1 cellular context compared by ENCODE assay signal in the genomic region with DNA sequence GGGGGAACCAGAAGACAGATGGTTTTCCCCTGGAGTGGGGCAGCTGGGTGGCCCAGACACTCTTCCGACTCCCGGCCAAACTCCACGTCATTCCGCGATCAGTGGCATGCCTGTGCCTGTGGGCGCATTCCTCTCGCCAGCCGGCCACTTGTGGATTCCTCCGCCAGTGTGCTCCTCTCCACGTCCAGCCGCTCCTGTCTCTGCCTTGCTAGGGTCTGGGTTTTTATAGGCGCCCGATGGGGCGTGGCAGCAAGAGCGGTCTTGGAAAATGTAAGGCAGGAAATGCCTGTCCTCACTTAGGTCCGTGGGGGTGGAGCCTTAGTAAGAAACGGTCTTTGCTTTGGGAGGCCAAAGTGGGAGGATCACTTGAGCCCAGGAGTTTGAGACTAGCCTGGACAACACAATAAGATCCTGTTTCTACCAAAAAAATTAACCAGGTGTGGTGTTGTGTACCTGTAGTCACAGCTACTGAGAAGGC.
TF ChIP-seq lines count a peak whose summit lies in the region.

No MANE protein-coding gene starts in this region.

TF ChIP-seq in GM23338, 12 proteins besides CTCF, POLR2A, EP300 and RAD21 (continued from another document):
- TF ChIP-seq, protein P1, sequence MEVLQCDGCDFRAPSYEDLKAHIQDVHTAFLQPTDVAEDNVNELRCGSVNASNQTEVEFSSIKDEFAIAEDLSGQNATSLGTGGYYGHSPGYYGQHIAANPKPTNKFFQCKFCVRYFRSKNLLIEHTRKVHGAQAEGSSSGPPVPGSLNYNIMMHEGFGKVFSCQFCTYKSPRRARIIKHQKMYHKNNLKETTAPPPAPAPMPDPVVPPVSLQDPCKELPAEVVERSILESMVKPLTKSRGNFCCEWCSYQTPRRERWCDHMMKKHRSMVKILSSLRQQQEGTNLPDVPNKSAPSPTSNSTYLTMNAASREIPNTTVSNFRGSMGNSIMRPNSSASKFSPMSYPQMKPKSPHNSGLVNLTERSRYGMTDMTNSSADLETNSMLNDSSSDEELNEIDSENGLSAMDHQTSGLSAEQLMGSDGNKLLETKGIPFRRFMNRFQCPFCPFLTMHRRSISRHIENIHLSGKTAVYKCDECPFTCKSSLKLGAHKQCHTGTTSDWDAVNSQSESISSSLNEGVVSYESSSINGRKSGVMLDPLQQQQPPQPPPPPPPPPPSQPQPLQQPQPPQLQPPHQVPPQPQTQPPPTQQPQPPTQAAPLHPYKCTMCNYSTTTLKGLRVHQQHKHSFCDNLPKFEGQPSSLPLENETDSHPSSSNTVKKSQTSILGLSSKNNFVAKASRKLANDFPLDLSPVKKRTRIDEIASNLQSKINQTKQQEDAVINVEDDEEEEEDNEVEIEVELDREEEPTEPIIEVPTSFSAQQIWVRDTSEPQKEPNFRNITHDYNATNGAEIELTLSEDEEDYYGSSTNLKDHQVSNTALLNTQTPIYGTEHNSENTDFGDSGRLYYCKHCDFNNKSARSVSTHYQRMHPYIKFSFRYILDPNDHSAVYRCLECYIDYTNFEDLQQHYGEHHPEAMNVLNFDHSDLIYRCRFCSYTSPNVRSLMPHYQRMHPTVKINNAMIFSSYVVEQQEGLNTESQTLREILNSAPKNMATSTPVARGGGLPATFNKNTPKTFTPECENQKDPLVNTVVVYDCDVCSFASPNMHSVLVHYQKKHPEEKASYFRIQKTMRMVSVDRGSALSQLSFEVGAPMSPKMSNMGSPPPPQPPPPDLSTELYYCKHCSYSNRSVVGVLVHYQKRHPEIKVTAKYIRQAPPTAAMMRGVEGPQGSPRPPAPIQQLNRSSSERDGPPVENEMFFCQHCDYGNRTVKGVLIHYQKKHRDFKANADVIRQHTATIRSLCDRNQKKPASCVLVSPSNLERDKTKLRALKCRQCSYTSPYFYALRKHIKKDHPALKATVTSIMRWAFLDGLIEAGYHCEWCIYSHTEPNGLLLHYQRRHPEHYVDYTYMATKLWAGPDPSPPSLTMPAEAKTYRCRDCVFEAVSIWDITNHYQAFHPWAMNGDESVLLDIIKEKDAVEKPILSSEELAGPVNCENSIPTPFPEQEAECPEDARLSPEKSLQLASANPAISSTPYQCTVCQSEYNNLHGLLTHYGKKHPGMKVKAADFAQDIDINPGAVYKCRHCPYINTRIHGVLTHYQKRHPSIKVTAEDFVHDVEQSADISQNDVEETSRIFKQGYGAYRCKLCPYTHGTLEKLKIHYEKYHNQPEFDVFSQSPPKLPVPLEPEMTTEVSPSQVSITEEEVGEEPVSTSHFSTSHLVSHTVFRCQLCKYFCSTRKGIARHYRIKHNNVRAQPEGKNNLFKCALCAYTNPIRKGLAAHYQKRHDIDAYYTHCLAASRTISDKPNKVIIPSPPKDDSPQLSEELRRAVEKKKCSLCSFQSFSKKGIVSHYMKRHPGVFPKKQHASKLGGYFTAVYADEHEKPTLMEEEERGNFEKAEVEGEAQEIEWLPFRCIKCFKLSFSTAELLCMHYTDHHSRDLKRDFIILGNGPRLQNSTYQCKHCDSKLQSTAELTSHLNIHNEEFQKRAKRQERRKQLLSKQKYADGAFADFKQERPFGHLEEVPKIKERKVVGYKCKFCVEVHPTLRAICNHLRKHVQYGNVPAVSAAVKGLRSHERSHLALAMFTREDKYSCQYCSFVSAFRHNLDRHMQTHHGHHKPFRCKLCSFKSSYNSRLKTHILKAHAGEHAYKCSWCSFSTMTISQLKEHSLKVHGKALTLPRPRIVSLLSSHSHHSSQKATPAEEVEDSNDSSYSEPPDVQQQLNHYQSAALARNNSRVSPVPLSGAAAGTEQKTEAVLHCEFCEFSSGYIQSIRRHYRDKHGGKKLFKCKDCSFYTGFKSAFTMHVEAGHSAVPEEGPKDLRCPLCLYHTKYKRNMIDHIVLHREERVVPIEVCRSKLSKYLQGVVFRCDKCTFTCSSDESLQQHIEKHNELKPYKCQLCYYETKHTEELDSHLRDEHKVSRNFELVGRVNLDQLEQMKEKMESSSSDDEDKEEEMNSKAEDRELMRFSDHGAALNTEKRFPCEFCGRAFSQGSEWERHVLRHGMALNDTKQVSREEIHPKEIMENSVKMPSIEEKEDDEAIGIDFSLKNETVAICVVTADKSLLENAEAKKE (CRISPR knock-in tag; IDR thresholded peaks at IDR 0.05) = no peak
- TF ChIP-seq, protein P2, sequence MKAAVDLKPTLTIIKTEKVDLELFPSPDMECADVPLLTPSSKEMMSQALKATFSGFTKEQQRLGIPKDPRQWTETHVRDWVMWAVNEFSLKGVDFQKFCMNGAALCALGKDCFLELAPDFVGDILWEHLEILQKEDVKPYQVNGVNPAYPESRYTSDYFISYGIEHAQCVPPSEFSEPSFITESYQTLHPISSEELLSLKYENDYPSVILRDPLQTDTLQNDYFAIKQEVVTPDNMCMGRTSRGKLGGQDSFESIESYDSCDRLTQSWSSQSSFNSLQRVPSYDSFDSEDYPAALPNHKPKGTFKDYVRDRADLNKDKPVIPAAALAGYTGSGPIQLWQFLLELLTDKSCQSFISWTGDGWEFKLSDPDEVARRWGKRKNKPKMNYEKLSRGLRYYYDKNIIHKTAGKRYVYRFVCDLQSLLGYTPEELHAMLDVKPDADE (IDR thresholded peaks at IDR 0.05) = no peak
- TF ChIP-seq STAT1 (IDR thresholded peaks at IDR 0.05; ENCODE audit: unreplicated experiment) (no peak), CREB1 (CRISPR knock-in tag; IDR thresholded peaks at IDR 0.05; ENCODE audit: low read depth) (no peak), EZH2 (IDR thresholded peaks at IDR 0.05; ENCODE audit: low read depth, unreplicated experiment) (no peak)
- TF ChIP-seq, protein P3, sequence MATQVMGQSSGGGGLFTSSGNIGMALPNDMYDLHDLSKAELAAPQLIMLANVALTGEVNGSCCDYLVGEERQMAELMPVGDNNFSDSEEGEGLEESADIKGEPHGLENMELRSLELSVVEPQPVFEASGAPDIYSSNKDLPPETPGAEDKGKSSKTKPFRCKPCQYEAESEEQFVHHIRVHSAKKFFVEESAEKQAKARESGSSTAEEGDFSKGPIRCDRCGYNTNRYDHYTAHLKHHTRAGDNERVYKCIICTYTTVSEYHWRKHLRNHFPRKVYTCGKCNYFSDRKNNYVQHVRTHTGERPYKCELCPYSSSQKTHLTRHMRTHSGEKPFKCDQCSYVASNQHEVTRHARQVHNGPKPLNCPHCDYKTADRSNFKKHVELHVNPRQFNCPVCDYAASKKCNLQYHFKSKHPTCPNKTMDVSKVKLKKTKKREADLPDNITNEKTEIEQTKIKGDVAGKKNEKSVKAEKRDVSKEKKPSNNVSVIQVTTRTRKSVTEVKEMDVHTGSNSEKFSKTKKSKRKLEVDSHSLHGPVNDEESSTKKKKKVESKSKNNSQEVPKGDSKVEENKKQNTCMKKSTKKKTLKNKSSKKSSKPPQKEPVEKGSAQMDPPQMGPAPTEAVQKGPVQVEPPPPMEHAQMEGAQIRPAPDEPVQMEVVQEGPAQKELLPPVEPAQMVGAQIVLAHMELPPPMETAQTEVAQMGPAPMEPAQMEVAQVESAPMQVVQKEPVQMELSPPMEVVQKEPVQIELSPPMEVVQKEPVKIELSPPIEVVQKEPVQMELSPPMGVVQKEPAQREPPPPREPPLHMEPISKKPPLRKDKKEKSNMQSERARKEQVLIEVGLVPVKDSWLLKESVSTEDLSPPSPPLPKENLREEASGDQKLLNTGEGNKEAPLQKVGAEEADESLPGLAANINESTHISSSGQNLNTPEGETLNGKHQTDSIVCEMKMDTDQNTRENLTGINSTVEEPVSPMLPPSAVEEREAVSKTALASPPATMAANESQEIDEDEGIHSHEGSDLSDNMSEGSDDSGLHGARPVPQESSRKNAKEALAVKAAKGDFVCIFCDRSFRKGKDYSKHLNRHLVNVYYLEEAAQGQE (IDR thresholded peaks at IDR 0.05; ENCODE audit: unreplicated experiment) = no peak
